Comparison of ENCODE assay signal across 11 cellular contexts in genomic region chr9:94922691-94923107, GRCh38.
DNase-seq lines count a peak whose midpoint lies in the region; ATAC-seq and TF ChIP-seq lines count a peak whose summit lies in the region.
"Had no signal": no experiment of that assay in that cellular context is flagged by ENCODE, and none has a peak within 500 bp of the region (broad histone marks: within the 10 kb centered on the region; RNA-seq: fewer than 3 reads in every experiment).

No MANE protein-coding gene starts in this region.

- H3K4me3 Mint-ChIP-seq in stimulated activated naive CD8-positive, alpha-beta T cell treated with anti-CD3 and anti-CD28 coated beads, Interleukin-15, amount 100 ng/mL, for 72 hours, result no peak overlapping the region

- no peaks in the 10 kb centered on the region for H3K9me3 ChIP-seq in BLaER1 treated with 17β-estradiol and CSF1 and Interleukin-3, amounts not matched to agents 10 nM and 100 nM (replicated peaks in 1 of 11)
- H3K9me3 ChIP-seq in OCI-LY3 (ENCODE audit: insufficient read depth, low read length), result no peaks in the 10 kb centered on the region
- no peaks in the 10 kb centered on the region for H3K9me3 ChIP-seq in esophagus squamous epithelium
- H3K9me3 ChIP-seq in osteoblast (ENCODE audit: low read depth, low read length), result no peaks in the 10 kb centered on the region
- H3K9me3 ChIP-seq: HAP-1 had no signal

- H3K9ac ChIP-seq in BLaER1 treated with 17β-estradiol and CSF1 and Interleukin-3, amounts not matched to agents 10 nM and 100 nM, result no peak overlapping the region
- peak overlapping the region; percentile 13; the same call in 1 of the 2 replicates for H3K9ac ChIP-seq in OCI-LY3 (ENCODE audit: low read length)

- no peak overlapping the region for H3K27ac Mint-ChIP-seq in stimulated activated naive CD8-positive, alpha-beta T cell treated with anti-CD3 and anti-CD28 coated beads, Interleukin-15, amount 100 ng/mL, for 72 hours

- H3K4me3 ChIP-seq in BLaER1 treated with 17β-estradiol and CSF1 and Interleukin-3, amounts not matched to agents 10 nM and 100 nM, result no peak overlapping the region
- peak overlapping the region; percentile 43 for H3K4me3 ChIP-seq in OCI-LY3 (ENCODE audit: low read length)
- peak overlapping the region in 1 of 4 donors; percentile 24 for H3K4me3 ChIP-seq in esophagus squamous epithelium
- peak overlapping the region; percentile 51 for H3K4me3 ChIP-seq in osteoblast (ENCODE audit: insufficient read depth, low read length)
- H3K4me3 ChIP-seq: HAP-1 had no signal

- peak overlapping the region; percentile 4 to 59 (median 42); a peak in 21 of 22 replicates for H3K4me2 ChIP-seq in BLaER1 treated with 17β-estradiol and CSF1 and Interleukin-3, amounts not matched to agents 10 nM and 100 nM
- H3K4me2 ChIP-seq in OCI-LY3 (ENCODE audit: low read length), result peak overlapping the region; percentile 66
- peak overlapping the region; percentile 74 for H3K4me2 ChIP-seq in osteoblast (ENCODE audit: insufficient read depth, low read length)

- H3K27me3 ChIP-seq in BLaER1 treated with 17β-estradiol and CSF1 and Interleukin-3, amounts not matched to agents 10 nM and 100 nM, result no peaks in the 10 kb centered on the region
- no peaks in the 10 kb centered on the region for H3K27me3 ChIP-seq in OCI-LY3 (ENCODE audit: low read depth, low read length)
- H3K27me3 ChIP-seq in esophagus squamous epithelium, result no peaks in the 10 kb centered on the region
- H3K27me3 ChIP-seq in osteoblast (ENCODE audit: insufficient read depth, low read length), result no peaks in the 10 kb centered on the region

- DNase-seq in esophagus squamous epithelium (lab: John Stamatoyannopoulos, UW) (no peak), osteoblast (ENCODE audit: insufficient read length, low spot score, missing footprints) (peak; percentile 92), ecto neural progenitor cell (ENCODE audit: low spot score) (no peak)
- no peak for DNase-seq in stimulated activated naive CD8-positive, alpha-beta T cell treated with anti-CD3 and anti-CD28 coated beads, Interleukin-15, amount 100 ng/mL, for 72 hours
- DNase-seq in activated CD8-positive, alpha-beta memory T cell treated with anti-CD3 and anti-CD28 coated beads for 24 hours, result no peak
- no peak for DNase-seq in activated T-cell treated with anti-CD3 and anti-CD28 coated beads, Interleukin-2, amount 50 U/mL, for 1 hour
- DNase-seq: DND-41, NCI-H1694 treated with DMSO at 0.1 percent for 48 hours had no signal

- 16 to 28% methylated on average over 5 of the region's 5 CpGs for WGBS in esophagus squamous epithelium, 2 donors

- TF ChIP-seq CTCF in OCI-LY3 (IDR thresholded peaks at IDR 0.05; ENCODE audit: low read depth, low read length) (no peak), esophagus squamous epithelium (IDR thresholded peaks at IDR 0.05) (no peak), osteoblast (IDR thresholded peaks at IDR 0.05; ENCODE audit: extremely low read depth, low read depth, low read length) (no peak)

- peaks cover 14 to 26% (median 17%) of the 10 kb centered on the region in 10 experiments for H3K4me1 ChIP-seq in BLaER1 treated with 17β-estradiol and CSF1 and Interleukin-3, amounts not matched to agents 10 nM and 100 nM
- H3K4me1 ChIP-seq in OCI-LY3 (ENCODE audit: low read length) (peaks cover 23% of the 10 kb centered on the region), esophagus squamous epithelium (peaks cover 41 to 97% (median 66%) of the 10 kb centered on the region in 3 donors), osteoblast (ENCODE audit: insufficient read depth, low read length) (peaks cover 52% of the 10 kb centered on the region)

- H3K4me1 Mint-ChIP-seq in stimulated activated naive CD8-positive, alpha-beta T cell treated with anti-CD3 and anti-CD28 coated beads, Interleukin-15, amount 100 ng/mL, for 72 hours, result no peaks in the 10 kb centered on the region

- H2AFZ ChIP-seq in OCI-LY3 (ENCODE audit: low read depth, low read length) (peak overlapping the region; percentile 69; the same call in 1 of the 2 replicates), osteoblast (ENCODE audit: low read length) (no peak overlapping the region)

- H3K36me3 ChIP-seq in BLaER1 treated with 17β-estradiol and CSF1 and Interleukin-3, amounts not matched to agents 10 nM and 100 nM, result peaks cover 0 to 34% (median 22%) of the 10 kb centered on the region in 11 experiments; a peak in 12 of 22 replicates
- H3K36me3 ChIP-seq in OCI-LY3 (replicated peaks; ENCODE audit: low read depth, low read length) (no peaks in the 10 kb centered on the region), esophagus squamous epithelium (no peaks in the 10 kb centered on the region), osteoblast (ENCODE audit: insufficient read depth, low read length) (peaks cover 18% of the 10 kb centered on the region)
- H3K36me3 ChIP-seq: HAP-1 had no signal

- H3K27me3 Mint-ChIP-seq in stimulated activated naive CD8-positive, alpha-beta T cell treated with anti-CD3 and anti-CD28 coated beads, Interleukin-15, amount 100 ng/mL, for 72 hours, result no peaks in the 10 kb centered on the region

- TF ChIP-seq POLR2A in esophagus squamous epithelium (IDR thresholded peaks at IDR 0.05), result no peak

- H3K27ac ChIP-seq in BLaER1 treated with 17β-estradiol and CSF1 and Interleukin-3, amounts not matched to agents 10 nM and 100 nM, result no peak overlapping the region
- H3K27ac ChIP-seq in OCI-LY3 (ENCODE audit: low read length), result no peak overlapping the region; the same call in 1 of the 2 replicates
- H3K27ac ChIP-seq in esophagus squamous epithelium, result peak overlapping the region; percentile 72 to 90 (median 86)
- H3K27ac ChIP-seq in osteoblast (ENCODE audit: low read depth, low read length), result peak overlapping the region; percentile 97

- peaks cover 0 to 5% (median 0%) of the 10 kb centered on the region in 11 experiments; a peak in 1 of 22 replicates for H4K20me1 ChIP-seq in BLaER1 treated with 17β-estradiol and CSF1 and Interleukin-3, amounts not matched to agents 10 nM and 100 nM
- H4K20me1 ChIP-seq in OCI-LY3 (ENCODE audit: insufficient read depth, low read length) (no peaks in the 10 kb centered on the region), osteoblast (ENCODE audit: insufficient read depth, low read length) (no peaks in the 10 kb centered on the region)

- no peak for ATAC-seq in stimulated activated naive CD8-positive, alpha-beta T cell treated with anti-CD3 and anti-CD28 coated beads, Interleukin-15, amount 100 ng/mL, for 72 hours

- no peaks in the 10 kb centered on the region for H3K9me3 Mint-ChIP-seq in stimulated activated naive CD8-positive, alpha-beta T cell treated with anti-CD3 and anti-CD28 coated beads, Interleukin-15, amount 100 ng/mL, for 72 hours

- intact Hi-C loops in esophagus squamous epithelium (cut with DNase I), result loop anchor here (10.0 kb wide), 1 partner anchor 82 kb away; no protein-coding TSS in a partner anchor

- H3K79me2 ChIP-seq in OCI-LY3 (ENCODE audit: low read length), result no peaks in the 10 kb centered on the region
- peaks cover 35% of the 10 kb centered on the region for H3K79me2 ChIP-seq in osteoblast (ENCODE audit: insufficient read depth, low read length)

Comparison
In these comparisons a context has a peak if more than half of its experiments do, and no peak if none do; other contexts are left out.
1. H3K27ac ChIP-seq: peak in esophagus squamous epithelium (4 of 4) and osteoblast (single experiment); none in BLaER1 treated with 17β-estradiol and CSF1 and Interleukin-3, amounts not matched to agents 10 nM and 100 nM (0 of 11) and OCI-LY3 (single experiment).
2. H3K4me3 ChIP-seq: peak in OCI-LY3 (single experiment) and osteoblast (single experiment); none in BLaER1 treated with 17β-estradiol and CSF1 and Interleukin-3, amounts not matched to agents 10 nM and 100 nM (0 of 10).
3. Peak in every context shown above with its lines, with median percentiles within 50 percentile points of each other: H3K4me2 ChIP-seq.